Comparison of ENCODE assay signal across 14 cellular contexts in the genomic region with DNA sequence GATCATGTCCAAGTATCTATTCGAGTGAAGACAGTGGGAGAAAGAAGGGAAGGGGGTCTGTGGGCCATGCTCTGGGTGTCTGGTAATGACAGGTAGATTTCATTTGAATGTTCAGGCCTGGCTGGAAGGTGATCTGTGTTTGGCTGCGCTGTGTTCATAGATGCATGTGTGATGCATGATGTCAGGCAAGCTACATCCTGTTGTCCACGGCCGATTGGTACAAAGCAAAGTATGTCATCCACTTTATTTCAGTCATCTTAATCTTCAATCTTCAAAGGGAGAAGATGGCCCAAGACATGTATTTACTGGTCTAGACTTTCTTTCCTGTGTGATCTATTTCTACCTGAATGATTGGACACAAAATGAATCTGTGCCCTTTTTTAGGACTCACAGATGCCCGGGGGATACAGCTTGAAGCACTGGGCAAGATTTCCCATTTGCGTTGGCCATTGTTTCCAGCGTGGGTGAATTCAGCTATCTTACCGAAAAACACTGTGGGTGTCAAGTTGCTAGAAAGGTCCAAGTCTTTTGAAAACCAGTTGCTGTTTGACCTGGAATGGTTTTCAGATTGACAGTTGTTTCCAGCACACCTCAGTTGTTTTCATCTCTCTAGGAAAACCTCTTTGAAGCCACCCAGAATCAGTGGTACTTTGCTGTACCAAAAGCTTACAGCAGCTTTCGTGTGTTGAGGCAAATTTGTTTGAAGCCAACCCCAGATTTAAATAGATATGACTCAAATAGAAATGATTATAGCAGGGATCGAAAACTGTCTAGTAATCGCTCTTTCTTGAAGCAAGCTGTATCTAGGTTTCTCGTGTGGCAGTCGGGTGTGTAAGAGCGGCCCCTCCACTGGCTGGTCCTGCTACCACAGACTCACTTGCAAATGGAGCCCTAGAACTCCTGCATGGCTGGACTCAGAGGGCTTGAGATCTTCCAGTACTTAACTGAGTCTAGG. TPM values are rescaled to one million over a fixed set of nuclear protein-coding genes. Genes with fewer than 3 reads are reported as not detected.
DNase-seq lines count a peak whose midpoint lies in the region; ATAC-seq lines count a peak whose summit lies in the region.
"Had no signal": no experiment of that assay in that cellular context is flagged by ENCODE, and none has a peak within 500 bp of the region (broad histone marks: within the 10 kb centered on the region; RNA-seq: fewer than 3 reads in every experiment).

No MANE protein-coding gene starts in this region.

- no peaks in the 10 kb centered on the region for H3K27me3 ChIP-seq in CD4-positive, CD25-positive, alpha-beta regulatory T cell (ENCODE audit: control insufficient read depth, insufficient read depth, low read length)
- H3K27me3 ChIP-seq in mesenchymal stem cell (ENCODE audit: control insufficient read depth in 1 of 2, insufficient read depth in 1 of 2, low read length in 2 of 2), result peaks cover 0 to 20% of the 10 kb centered on the region in 2 experiments
- H3K27me3 ChIP-seq: brain microvascular endothelial cell, foreskin keratinocyte had no signal

- H3K14ac ChIP-seq in mesenchymal stem cell (ENCODE audit: low read length in 2 of 2), result no peak overlapping the region

- H3K9ac ChIP-seq in mesenchymal stem cell (ENCODE audit: low read length), result no peak overlapping the region

- H3K4ac ChIP-seq in mesenchymal stem cell (ENCODE audit: low read depth in 1 of 2, low read length in 2 of 2), result no peak overlapping the region

- H2BK12ac ChIP-seq in mesenchymal stem cell (ENCODE audit: low read length in 2 of 2), result no peak overlapping the region

- H3K4me1 ChIP-seq in CD4-positive, CD25-positive, alpha-beta regulatory T cell (ENCODE audit: control insufficient read depth, insufficient read depth, low read length, poor library complexity, severe bottlenecking), result peaks cover 16% of the 10 kb centered on the region
- peaks cover 5% of the 10 kb centered on the region for H3K4me1 ChIP-seq in mesenchymal stem cell (ENCODE audit: control insufficient read depth, insufficient read depth, low read depth, low read length)

- peaks cover 7 to 36% (median 30%) of the 10 kb centered on the region in 4 donors for H3K4me1 Mint-ChIP-seq in CD4-positive, CD25-positive, alpha-beta regulatory T cell

- H3K9me3 ChIP-seq in CD4-positive, CD25-positive, alpha-beta regulatory T cell (ENCODE audit: control insufficient read depth in 2 of 2, low read length in 2 of 2), result no peaks in the 10 kb centered on the region
- no peaks in the 10 kb centered on the region for H3K9me3 ChIP-seq in mesenchymal stem cell (ENCODE audit: control insufficient read depth, low read length)

- H4K91ac ChIP-seq in mesenchymal stem cell (ENCODE audit: low read length), result no peak overlapping the region

- peak overlapping the region; percentile 29 to 80 (median 74) for H3K27ac Mint-ChIP-seq in CD4-positive, CD25-positive, alpha-beta regulatory T cell
- H3K27ac Mint-ChIP-seq: activated CD4-positive, alpha-beta T cell treated with anti-CD3 and anti-CD28 coated beads, Interleukin-2, amount 10 ng/mL, durations not matched to agents 7 days and 5 days had no signal

- no peak overlapping the region for H2BK15ac ChIP-seq in mesenchymal stem cell (ENCODE audit: low read depth, poor library complexity, severe bottlenecking)

- H2AK5ac ChIP-seq in mesenchymal stem cell (ENCODE audit: low read length, severe bottlenecking), result no peak overlapping the region

- H3K36me3 ChIP-seq in CD4-positive, CD25-positive, alpha-beta regulatory T cell (ENCODE audit: control insufficient read depth, insufficient read depth, low read length), result no peaks in the 10 kb centered on the region
- H3K36me3 ChIP-seq in mesenchymal stem cell (ENCODE audit: control insufficient read depth in 1 of 2, insufficient read depth in 2 of 2, low read depth in 1 of 2, low read length in 2 of 2), result no peaks in the 10 kb centered on the region
- H3K36me3 ChIP-seq: brain microvascular endothelial cell had no signal

- ATAC-seq in CD4-positive, CD25-positive, alpha-beta regulatory T cell (ENCODE audit: low read depth in 2 of 2), result no peak
- ATAC-seq in GM18519 (IDR thresholded peaks at IDR 0.05; ENCODE audit: low FRiP score, unreplicated experiment) (peak; percentile 41), GM21717 (IDR thresholded peaks at IDR 0.05; ENCODE audit: unreplicated experiment) (peak; percentile 41), HG03442 (IDR thresholded peaks at IDR 0.05; ENCODE audit: unreplicated experiment) (peak; percentile 51), HG02970 (IDR thresholded peaks at IDR 0.05; ENCODE audit: low FRiP score, unreplicated experiment) (no peak)
- ATAC-seq: foreskin keratinocyte, Panc1 had no signal

- 84% methylated on average over 14 of the region's 14 CpGs for WGBS in mesenchymal stem cell

- no peak overlapping the region for H3K23ac ChIP-seq in mesenchymal stem cell (ENCODE audit: low read length in 2 of 2)

- H4K8ac ChIP-seq in mesenchymal stem cell (ENCODE audit: low read length), result no peak overlapping the region

- no peak overlapping the region for H2BK5ac ChIP-seq in mesenchymal stem cell (ENCODE audit: low read depth, low read length, poor library complexity, severe bottlenecking)

- DNase-seq in CD4-positive, CD25-positive, alpha-beta regulatory T cell, result peak in 1 of 3 donors; percentile 60
- DNase-seq in mesenchymal stem cell, result no peak
- DNase-seq in 8988T, result no peak
- DNase-seq in cerebellar cortex (ENCODE audit: low spot score), result no peak
- DNase-seq: activated CD4-positive, alpha-beta T cell treated with anti-CD3 and anti-CD28 coated beads, Interleukin-2, amount 10 ng/mL, durations not matched to agents 7 days and 5 days; brain microvascular endothelial cell; foreskin keratinocyte had no signal

- H3K79me1 ChIP-seq in mesenchymal stem cell (replicated peaks; ENCODE audit: low read length, poor library complexity, severe bottlenecking), result peaks cover 16% of the 10 kb centered on the region

- no peak overlapping the region for H2BK120ac ChIP-seq in mesenchymal stem cell (ENCODE audit: low read depth, low read length)

- peaks cover 6% of the 10 kb centered on the region for H3K36me3 Mint-ChIP-seq in CD4-positive, CD25-positive, alpha-beta regulatory T cell

- no peak overlapping the region for H3K18ac ChIP-seq in mesenchymal stem cell (ENCODE audit: low read depth in 1 of 2, low read length in 2 of 2)

- peaks cover 0 to 4% (median 0%) of the 10 kb centered on the region in 7 donors for H3K9me3 Mint-ChIP-seq in CD4-positive, CD25-positive, alpha-beta regulatory T cell
- H3K9me3 Mint-ChIP-seq: activated CD4-positive, alpha-beta T cell treated with anti-CD3 and anti-CD28 coated beads, Interleukin-2, amount 10 ng/mL, durations not matched to agents 7 days and 5 days had no signal

- no peaks in the 10 kb centered on the region for H3K27me3 Mint-ChIP-seq in CD4-positive, CD25-positive, alpha-beta regulatory T cell
- H3K27me3 Mint-ChIP-seq: activated CD4-positive, alpha-beta T cell treated with anti-CD3 and anti-CD28 coated beads, Interleukin-2, amount 10 ng/mL, durations not matched to agents 7 days and 5 days had no signal

- H3K27ac ChIP-seq in CD4-positive, CD25-positive, alpha-beta regulatory T cell (ENCODE audit: insufficient read depth, low read length, poor library complexity, severe bottlenecking), result no peak overlapping the region
- H3K27ac ChIP-seq in mesenchymal stem cell (ENCODE audit: low read length, poor library complexity, severe bottlenecking), result no peak overlapping the region
- H3K27ac ChIP-seq: brain microvascular endothelial cell, C4-2B, foreskin keratinocyte had no signal

- H2AFZ ChIP-seq in mesenchymal stem cell (ENCODE audit: low read depth, low read length), result no peak overlapping the region

- peak overlapping the region; percentile 1 for H3K4me3 ChIP-seq in CD4-positive, CD25-positive, alpha-beta regulatory T cell (ENCODE audit: low read depth, low read length)
- H3K4me3 ChIP-seq in mesenchymal stem cell (ENCODE audit: insufficient read depth in 1 of 2, low read depth in 1 of 2, low read length in 2 of 2), result no peak overlapping the region
- H3K4me3 ChIP-seq: lung had no signal

- no peak overlapping the region for H3K4me2 ChIP-seq in mesenchymal stem cell (ENCODE audit: low read length, poor library complexity, severe bottlenecking)

- H3K4me3 Mint-ChIP-seq in CD4-positive, CD25-positive, alpha-beta regulatory T cell, result peak overlapping the region; percentile 1 to 42 (median 16)
- H3K4me3 Mint-ChIP-seq: activated CD4-positive, alpha-beta T cell treated with anti-CD3 and anti-CD28 coated beads, Interleukin-2, amount 10 ng/mL, durations not matched to agents 7 days and 5 days had no signal

RNA-seq across cellular contexts. Expression of a gene that starts 27.2 kb away (rescaled TPM):
- total RNA-seq in CD4-positive, CD25-positive, alpha-beta regulatory T cell, result 46.6 TPM
- polyA plus RNA-seq in CD4-positive, CD25-positive, alpha-beta regulatory T cell, result 10 to 100 TPM; 45.5 to 48.5 (median 47.5) TPM
- 27.0 TPM for polyA plus RNA-seq in mesenchymal stem cell (2013, experiment 1 of 2)
- polyA plus RNA-seq in mesenchymal stem cell (2013, experiment 2 of 2), result 27.3 TPM

Comparison
In these comparisons a context has a peak if more than half of its experiments do, and no peak if none do; other contexts are left out.
1. ATAC-seq: peak in GM18519 (single experiment), GM21717 (single experiment) and HG03442 (single experiment); none in CD4-positive, CD25-positive, alpha-beta regulatory T cell (0 of 2) and HG02970 (single experiment).